8 cellular contexts compared by ENCODE assay signal in the genomic region with DNA sequence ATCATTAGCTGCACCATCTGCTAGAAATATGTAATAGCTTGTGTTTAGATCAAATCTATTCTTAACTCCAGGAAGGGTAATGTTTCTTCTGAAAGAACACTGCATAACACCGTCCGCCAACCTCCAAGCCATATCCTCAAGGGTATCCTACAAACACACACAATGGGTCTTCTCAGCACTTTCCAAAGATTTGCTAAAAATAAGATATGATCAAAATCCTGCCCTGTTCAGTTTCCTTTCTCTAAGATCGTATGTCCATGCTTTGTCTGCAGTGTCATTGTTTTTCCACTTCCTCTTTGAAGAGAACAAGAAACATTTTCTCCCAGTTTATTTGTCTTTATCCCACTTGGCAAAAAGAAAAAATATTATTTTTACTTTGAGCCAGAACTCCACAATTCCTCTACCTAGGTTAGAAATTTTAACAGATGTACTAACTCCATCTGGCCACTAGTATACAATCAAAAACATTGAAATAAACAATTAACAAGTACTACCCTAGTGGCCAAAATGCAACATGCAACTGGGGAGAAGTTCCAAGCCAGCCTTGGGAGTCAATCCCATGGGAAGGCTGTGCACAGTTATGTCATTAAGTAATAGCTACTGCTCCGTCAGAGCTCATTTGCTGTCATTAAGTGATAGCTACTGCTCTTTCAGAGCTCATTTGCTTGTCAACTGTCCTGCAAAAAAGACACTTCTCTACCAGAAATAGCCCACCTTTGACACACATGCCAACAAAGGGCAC. TPM values are rescaled to one million over a fixed set of nuclear protein-coding genes. Genes with fewer than 3 reads are reported as not detected.
DNase-seq lines count a peak whose midpoint lies in the region; ATAC-seq and TF ChIP-seq lines count a peak whose summit lies in the region.

No MANE protein-coding gene starts in this region.

- H3K9me3 ChIP-seq in A673 (ENCODE audit: low read depth, low read length, poor library complexity, severe bottlenecking): no peaks in the 10 kb centered on the region

- H3K27me3 ChIP-seq in A673 (replicated peaks; ENCODE audit: insufficient read depth, low read depth, low read length, poor library complexity): no peaks in the 10 kb centered on the region

- no peaks in the 10 kb centered on the region for H3K36me3 ChIP-seq in A673 (ENCODE audit: insufficient read depth, low read length, poor library complexity, severe bottlenecking)

- POLR2A ChIA-PET in A673 (lab: Charles Lee; ENCODE audit: low non-redundant PET): interaction anchor here (0.6 kb wide), 1 partner anchor 13 kb away, joined by 3 read pairs; no protein-coding TSS in a partner anchor

- peak overlapping the region; percentile 70 for H3K27ac ChIP-seq in A673 (ENCODE audit: low read depth, low read length, poor library complexity, severe bottlenecking)

- intact Hi-C loops in A673 (cut with micrococcal nuclease; ENCODE audit: unreplicated experiment): no loop called here
- intact Hi-C loops in sciatic nerve (cut with DNase I): no loop called here

- DNase-seq in A673 (ENCODE audit: low spot score): peak; percentile 79
- DNase-seq in NCI-H2171 (lab: John Stamatoyannopoulos, UW): peak; percentile 21
- DNase-seq in epithelial cell of esophagus (ENCODE audit: low read depth): peak; percentile 38
- DNase-seq in sciatic nerve (ENCODE audit: low spot score): no peak
- no peak for DNase-seq in midbrain (lab: John Stamatoyannopoulos, UW)

- BruUV-seq in A673 (replicated peaks; lab: Mats Ljungman, UMichigan): no TSS peak

- H3K4me3 ChIP-seq in A673 (ENCODE audit: low read depth, low read length, poor library complexity, severe bottlenecking) (no peak overlapping the region), epithelial cell of esophagus (ENCODE audit: low read length) (no peak overlapping the region)

- TF ChIP-seq CTCF in A673 (conservative IDR thresholded peaks at IDR 0.05; ENCODE audit: low read depth, low read length) (peak; percentile 61), epithelial cell of esophagus (IDR thresholded peaks at IDR 0.05; ENCODE audit: insufficient read depth, low read depth, low read length, missing control alignments) (peak; percentile 61)

- CTCF ChIA-PET in A673 (lab: Charles Lee): no interaction called here

- H3K4me1 ChIP-seq in A673 (ENCODE audit: insufficient read depth, low read length, poor library complexity, severe bottlenecking): peaks cover 25% of the 10 kb centered on the region

- peak; percentile 56 for ATAC-seq in GM18868 (IDR thresholded peaks at IDR 0.05; ENCODE audit: unreplicated experiment)
- peak; percentile 82 for ATAC-seq in sciatic nerve
- ATAC-seq in HG02884 (IDR thresholded peaks at IDR 0.05; ENCODE audit: unreplicated experiment): no peak
- no peak for ATAC-seq in GM21360 (IDR thresholded peaks at IDR 0.05; ENCODE audit: unreplicated experiment)

RNA-seq across cellular contexts. Expression of a gene that starts 37.8 kb away (rescaled TPM):
- total RNA-seq in A673 (2021): 11.1 and 12.1 TPM in 2 replicates
- 6.4 TPM for total RNA-seq in sciatic nerve

Comparison
In these comparisons a context has a peak if more than half of its experiments do, and no peak if none do; other contexts are left out.
1. DNase-seq: peak in A673 (single experiment), NCI-H2171 (single experiment) and epithelial cell of esophagus (single experiment); none in sciatic nerve (single experiment) and midbrain (single experiment).
2. ATAC-seq: peak in GM18868 (single experiment) and sciatic nerve (single experiment); none in HG02884 (single experiment) and GM21360 (single experiment).